24 cellular contexts compared by ENCODE assay signal in genomic region chr3:38255627-38256026, GRCh38. TPM values are rescaled to one million over a fixed set of nuclear protein-coding genes. Genes with fewer than 3 reads are reported as not detected.
DNase-seq lines count a peak whose midpoint lies in the region; ATAC-seq and TF ChIP-seq lines count a peak whose summit lies in the region.
"Had no signal": no experiment of that assay in that cellular context is flagged by ENCODE, and none has a peak within 500 bp of the region (broad histone marks: within the 10 kb centered on the region; RNA-seq: fewer than 3 reads in every experiment).

No MANE protein-coding gene starts in this region.

- H3K27ac ChIP-seq in CD8-positive, alpha-beta T cell (ENCODE audit: low read depth, low read length): no peak overlapping the region
- peak overlapping the region; percentile 68 for H3K27ac ChIP-seq in subcutaneous abdominal adipose tissue (ENCODE audit: low read depth, low read length)
- H3K27ac ChIP-seq: C4-2B, HL-60 had no signal

- DNase-seq in CD8-positive, alpha-beta T cell: no peak
- DNase-seq in fibroblast of peridontal ligament (ENCODE audit: extremely low read depth) (peak; percentile 87), NCI-H2196 (lab: John Stamatoyannopoulos, UW; ENCODE audit: unreplicated experiment) (no peak), T-helper 9 cell (no peak)
- DNase-seq: ACHN, AML-193, COR-L47, DMS 273 treated with DMSO at 0.1 percent for 48 hours, DND-41, NCI-H1417, NCI-H187, NCI-H345, NCI-H524 treated with DMSO at 0.1 percent for 48 hours, PC-3, RPMI8226, SIG-M5 had no signal

- H3K36me3 ChIP-seq in CD8-positive, alpha-beta T cell (ENCODE audit: insufficient read depth, low read length): peaks cover 18% of the 10 kb centered on the region
- peaks cover 18 to 42% (median 33%) of the 10 kb centered on the region in 5 donors for H3K36me3 ChIP-seq in subcutaneous abdominal adipose tissue (ENCODE audit: control insufficient read depth in 5 of 5, insufficient read depth in 5 of 5, low read length in 5 of 5)

- no peak for ATAC-seq in CD8-positive, alpha-beta T cell
- ATAC-seq in activated T-helper 17 cell treated with anti-CD3 and anti-CD28 coated beads, Interleukin-2, amount 50 U/mL, for 72 hours (replicated peaks): no peak
- no peak for ATAC-seq in HG03571 (IDR thresholded peaks at IDR 0.05; ENCODE audit: unreplicated experiment)
- ATAC-seq: PC-3 had no signal

- H3K27me3 Mint-ChIP-seq in CD8-positive, alpha-beta T cell (ENCODE audit: low read depth): no peaks in the 10 kb centered on the region
- H3K27me3 Mint-ChIP-seq in activated T-helper 17 cell treated with anti-CD3 and anti-CD28 coated beads, Interleukin-2, amount 50 U/mL, for 72 hours: no peaks in the 10 kb centered on the region

- intact Hi-C loops in CD8-positive, alpha-beta T cell (cut with DNase I, micrococcal nuclease): no loop called here

- H3K36me3 Mint-ChIP-seq in CD8-positive, alpha-beta T cell: peaks cover 51% of the 10 kb centered on the region
- peaks cover 85% of the 10 kb centered on the region for H3K36me3 Mint-ChIP-seq in activated T-helper 17 cell treated with anti-CD3 and anti-CD28 coated beads, Interleukin-2, amount 50 U/mL, for 72 hours (ENCODE audit: low read depth)

- H3K4me3 Mint-ChIP-seq in CD8-positive, alpha-beta T cell: no peak overlapping the region
- no peak overlapping the region for H3K4me3 Mint-ChIP-seq in activated T-helper 17 cell treated with anti-CD3 and anti-CD28 coated beads, Interleukin-2, amount 50 U/mL, for 72 hours

- POLR2A ChIA-PET in CD8-positive, alpha-beta T cell (lab: Charles Lee): no interaction called here

- CTCF ChIA-PET in CD8-positive, alpha-beta T cell (lab: Charles Lee): interaction anchor here (1.0 kb wide), 1 partner anchor 19 kb away, joined by 3 read pairs; no protein-coding TSS in a partner anchor

- H3K9me3 Mint-ChIP-seq in CD8-positive, alpha-beta T cell: no peaks in the 10 kb centered on the region
- no peaks in the 10 kb centered on the region for H3K9me3 Mint-ChIP-seq in activated T-helper 17 cell treated with anti-CD3 and anti-CD28 coated beads, Interleukin-2, amount 50 U/mL, for 72 hours

- no peak overlapping the region for H3K4me3 ChIP-seq in CD8-positive, alpha-beta T cell (ENCODE audit: low read depth, low read length)
- H3K4me3 ChIP-seq in subcutaneous abdominal adipose tissue (ENCODE audit: low read depth in 1 of 5, low read length in 5 of 5): no peak overlapping the region

- H3K4me1 ChIP-seq in CD8-positive, alpha-beta T cell (ENCODE audit: insufficient read depth, low read length): no peaks in the 10 kb centered on the region
- H3K4me1 ChIP-seq in subcutaneous abdominal adipose tissue (ENCODE audit: control insufficient read depth in 5 of 5, insufficient read depth in 5 of 5, low read length in 5 of 5): peaks cover 3 to 27% (median 19%) of the 10 kb centered on the region in 5 donors

- H3K4me1 Mint-ChIP-seq in CD8-positive, alpha-beta T cell (ENCODE audit: low read depth): peaks cover 20% of the 10 kb centered on the region
- H3K4me1 Mint-ChIP-seq in activated T-helper 17 cell treated with anti-CD3 and anti-CD28 coated beads, Interleukin-2, amount 50 U/mL, for 72 hours: peaks cover 33% of the 10 kb centered on the region

- no peak for TF ChIP-seq CTCF in CD8-positive, alpha-beta T cell (IDR thresholded peaks at IDR 0.05)

- H3K9ac ChIP-seq in subcutaneous abdominal adipose tissue (ENCODE audit: low read length in 5 of 5): no peak overlapping the region

- H3K27ac Mint-ChIP-seq in CD8-positive, alpha-beta T cell: peak overlapping the region; percentile 7
- H3K27ac Mint-ChIP-seq in activated T-helper 17 cell treated with anti-CD3 and anti-CD28 coated beads, Interleukin-2, amount 50 U/mL, for 72 hours: peak overlapping the region; percentile 91

- H3K27me3 ChIP-seq in CD8-positive, alpha-beta T cell (ENCODE audit: insufficient read depth, low read length): no peaks in the 10 kb centered on the region
- no peaks in the 10 kb centered on the region for H3K27me3 ChIP-seq in subcutaneous abdominal adipose tissue (ENCODE audit: control insufficient read depth in 5 of 5, insufficient read depth in 4 of 5, low read length in 5 of 5)

- no peaks in the 10 kb centered on the region for H3K9me3 ChIP-seq in CD8-positive, alpha-beta T cell (ENCODE audit: low read length)
- H3K9me3 ChIP-seq in subcutaneous abdominal adipose tissue (ENCODE audit: control insufficient read depth in 5 of 5, low read length in 5 of 5): no peaks in the 10 kb centered on the region

RNA-seq across cellular contexts. Expression of gene SLC22A13, which starts 10.0 kb away (rescaled TPM):
- total RNA-seq in CD8-positive, alpha-beta T cell: under 1 TPM; 0.16 to 0.44 TPM
- total RNA-seq in activated T-helper 17 cell treated with anti-CD3 and anti-CD28 coated beads, Interleukin-2, amount 50 U/mL, for 72 hours: 1 to 10 TPM in 1 of 2 donors, under 1 TPM in 1; 0.99 to 1.5 TPM
- total RNA-seq: G401, HT1080, M059J had no signal

RNA-seq across cellular contexts. Expression of gene SLC22A14, which starts 26.5 kb away (rescaled TPM):
- not detected for total RNA-seq in CD8-positive, alpha-beta T cell
- total RNA-seq in activated T-helper 17 cell treated with anti-CD3 and anti-CD28 coated beads, Interleukin-2, amount 50 U/mL, for 72 hours: under 1 TPM; 0.11 to 0.15 TPM
- total RNA-seq: G401, HT1080, M059J had no signal
